Comparison of ENCODE assay signal across 8 cellular contexts in genomic region chr3:196969001-196969659, GRCh38. TPM values are rescaled to one million over a fixed set of nuclear protein-coding genes. Genes with fewer than 3 reads are reported as not detected.
DNase-seq lines count a peak whose midpoint lies in the region; ATAC-seq and TF ChIP-seq lines count a peak whose summit lies in the region.

No MANE protein-coding gene starts in this region.

- H3K27me3 ChIP-seq in Peyer's patch (no peaks in the 10 kb centered on the region), adipocyte (replicated peaks; ENCODE audit: control insufficient read depth, insufficient read depth, low read length) (no peaks in the 10 kb centered on the region), iPS-18a (ENCODE audit: control insufficient read depth, insufficient read depth, low read length) (peaks cover 72% of the 10 kb centered on the region)

- H3K4me1 ChIP-seq in Peyer's patch (peaks cover 0 to 22% (median 5%) of the 10 kb centered on the region in 4 donors), adipocyte (ENCODE audit: control insufficient read depth, insufficient read depth, low read length) (peaks cover 6% of the 10 kb centered on the region), iPS-18a (ENCODE audit: control insufficient read depth, low read depth, low read length) (no peaks in the 10 kb centered on the region)

- peak; percentile 54 for ATAC-seq in GM18907 (IDR thresholded peaks at IDR 0.05; ENCODE audit: unreplicated experiment)
- peak; percentile 51 for ATAC-seq in HG03066 (IDR thresholded peaks at IDR 0.05; ENCODE audit: low read depth, unreplicated experiment)

- H3K4me3 ChIP-seq in AG10803 (ENCODE audit: low read length): peak overlapping the region; percentile 61
- peak overlapping the region; percentile 67 to 92 (median 84) for H3K4me3 ChIP-seq in Peyer's patch
- peak overlapping the region; percentile 87 for H3K4me3 ChIP-seq in adipocyte (ENCODE audit: low read length)
- peak overlapping the region; percentile 44 for H3K4me3 ChIP-seq in iPS-18a (ENCODE audit: low read length)

- H3K27ac ChIP-seq in Peyer's patch: peak overlapping the region; percentile 65 to 85 (median 78)
- H3K27ac ChIP-seq in iPS-18a (ENCODE audit: low read length): no peak overlapping the region

- no peak for TF ChIP-seq CTCF in AG10803 (conservative IDR thresholded peaks at IDR 0.05; ENCODE audit: low read length)
- TF ChIP-seq CTCF in Peyer's patch (IDR thresholded peaks at IDR 0.05): no peak

- DNase-seq in AG10803 (ENCODE audit: low read depth) (peak; percentile 11), Peyer's patch (peak; percentile 39 to 65 (median 65)), adipocyte (ENCODE audit: low read depth) (peak; percentile 56), NCI-H1694 (lab: John Stamatoyannopoulos, UW) (no peak)
- peak; percentile 69 for DNase-seq in stimulated activated CD4-positive, alpha-beta T cell treated with anti-CD3 and anti-CD28 coated beads, Interleukin-15, amount 100 ng/mL, for 24 hours

- no peak for TF ChIP-seq POLR2A in Peyer's patch (IDR thresholded peaks at IDR 0.05)

- peaks cover 0 to 25% (median 0%) of the 10 kb centered on the region in 3 donors for H3K36me3 ChIP-seq in Peyer's patch
- H3K36me3 ChIP-seq in adipocyte (ENCODE audit: control insufficient read depth, insufficient read depth, low read length, severe bottlenecking): peaks cover 5% of the 10 kb centered on the region
- no peaks in the 10 kb centered on the region for H3K36me3 ChIP-seq in iPS-18a (ENCODE audit: control insufficient read depth, low read depth, low read length)

- H3K9me3 ChIP-seq in Peyer's patch (no peaks in the 10 kb centered on the region), adipocyte (ENCODE audit: control insufficient read depth, low read length) (no peaks in the 10 kb centered on the region), iPS-18a (ENCODE audit: control insufficient read depth, low read depth, low read length) (no peaks in the 10 kb centered on the region)

- peak overlapping the region; percentile 89 for H3K9ac ChIP-seq in adipocyte (ENCODE audit: low read length)
- no peak overlapping the region for H3K9ac ChIP-seq in iPS-18a (ENCODE audit: low read length)

RNA-seq across cellular contexts. Expression of gene PIGZ, which starts 0.5 kb away (rescaled TPM):
- 100 to 1,000 TPM in 1 of 4 donors, 10 to 100 TPM in 2, 1 to 10 TPM in 1; 5.0 to 212 (median 44.5) TPM for total RNA-seq in Peyer's patch

RNA-seq across cellular contexts. Expression of gene NCBP2, which starts 26.8 kb away (rescaled TPM):
- total RNA-seq in Peyer's patch: 10 to 100 TPM; 21.7 to 61.1 (median 31.8) TPM
